19 cellular contexts compared by ENCODE assay signal in genomic region chr4:138225477-138225876, GRCh38. TPM values are rescaled to one million over a fixed set of nuclear protein-coding genes. Genes with fewer than 3 reads are reported as not detected.
DNase-seq lines count a peak whose midpoint lies in the region; ATAC-seq, FAIRE-seq and TF ChIP-seq lines count a peak whose summit lies in the region.
"Had no signal": no experiment of that assay in that cellular context is flagged by ENCODE, and none has a peak within 500 bp of the region (broad histone marks: within the 10 kb centered on the region; RNA-seq: fewer than 3 reads in every experiment).

No MANE protein-coding gene starts in this region.

- no peak for TF ChIP-seq EP300 in SK-N-SH (IDR thresholded peaks at IDR 0.05; ENCODE audit: borderline replicate concordance in 1 of 2, low read depth in 1 of 2, low read length in 1 of 2)
- no peak for TF ChIP-seq EP300 in H1 (IDR thresholded peaks at IDR 0.05; ENCODE audit: borderline replicate concordance in 1 of 2, low read depth in 2 of 2, low read length in 2 of 2)

- no peak overlapping the region for H3K14ac ChIP-seq in H1 (ENCODE audit: insufficient read length)

- H4K91ac ChIP-seq in H1 (replicated peaks; ENCODE audit: insufficient read length, low read length), result no peak overlapping the region

- H3K9ac ChIP-seq in SK-N-SH (0 out of 2 replicates have a peak overlapping the region, but pooled peaks have one; percentile 31), H1 (replicated peaks in 1 of 4; ENCODE audit: extremely low read depth in 1 of 4, low read depth in 3 of 4, low read length in 3 of 4) (peak overlapping the region in 1 of 4 experiments; percentile 34; a peak in 1 of 7 replicates)
- H3K9ac ChIP-seq: BLaER1 treated with 17β-estradiol and CSF1 and Interleukin-3, amounts not matched to agents 10 nM and 100 nM had no signal

- peaks cover 6% of the 10 kb centered on the region for H3F3A ChIP-seq in SK-N-SH (replicated peaks; ENCODE audit: insufficient read depth)

- H3K36me3 ChIP-seq in SK-N-SH (replicated peaks in 1 of 2; ENCODE audit: control insufficient read depth in 1 of 2, insufficient read depth in 2 of 2, low read length in 1 of 2) (peaks cover 0 to 11% of the 10 kb centered on the region in 2 experiments), SJSA1 (peaks cover 67% of the 10 kb centered on the region), H1 (ENCODE audit: control insufficient read depth in 2 of 4, insufficient read depth in 4 of 4, low read length in 3 of 4) (peaks cover 0 to 38% (median 1%) of the 10 kb centered on the region in 4 experiments; a peak in 1 of 8 replicates)

- H3K18ac ChIP-seq in H1 (ENCODE audit: extremely low read depth, low read length), result peak overlapping the region; percentile 22; the same call in 1 of the 2 replicates

- H3K4me2 ChIP-seq in SK-N-SH, result peak overlapping the region; percentile 32
- no peak overlapping the region for H3K4me2 ChIP-seq in H1 (ENCODE audit: insufficient read depth in 1 of 2, low read depth in 2 of 2, low read length in 2 of 2)
- H3K4me2 ChIP-seq: BLaER1 treated with 17β-estradiol and CSF1 and Interleukin-3, amounts not matched to agents 10 nM and 100 nM had no signal

- POLR2A ChIA-PET in SK-N-SH (lab: Yijun Ruan, JAX) (no interaction called here), H1 (lab: Charles Lee; ENCODE audit: partially characterized antibody) (interaction anchor here (1.3 to 8.3 kb wide), 3 partner anchors 9 to 15 kb away, joined by 3 to 90 read pairs (median 4); partner anchors contain the start of gene SLC7A11)

- no peak overlapping the region for H4K5ac ChIP-seq in H1 (ENCODE audit: insufficient read length, low read depth, low read length)

- H3K4me1 ChIP-seq in SK-N-SH (ENCODE audit: control insufficient read depth in 1 of 2, insufficient read depth in 2 of 2, low read depth in 1 of 2, low read length in 1 of 2) (peaks cover 2 to 31% of the 10 kb centered on the region in 2 experiments; a peak in 2 of 4 replicates), SJSA1 (replicated peaks) (peaks cover 73% of the 10 kb centered on the region), H1 (replicated peaks in 1 of 4; ENCODE audit: control insufficient read depth in 3 of 4, insufficient read depth in 4 of 4, low read length in 3 of 4) (peaks cover 2 to 30% (median 15%) of the 10 kb centered on the region in 4 experiments; a peak in 6 of 7 replicates)

- no peak for DNase-seq in SK-N-SH
- DNase-seq in SJSA1 (ENCODE audit: low read depth in 1 of 2, low spot score in 2 of 2), result peak in 1 of 2 experiments; percentile 48
- DNase-seq in H1 (ENCODE audit: low read depth in 1 of 2, low spot score in 2 of 2), result no peak
- DNase-seq in substantia nigra (lab: John Stamatoyannopoulos, UW), result no peak
- no peak for DNase-seq in SHP77 treated with DMSO at 0.1 percent for 48 hours (lab: John Stamatoyannopoulos, UW)
- DNase-seq: activated CD4-positive, CD25-positive, alpha-beta regulatory T cell treated with anti-CD3 and anti-CD28 coated beads, Interleukin-2, amount 50 U/mL, for 72 hours; DMS 273 treated with DMSO at 0.1 percent for 48 hours; erythroblast; mesendoderm; naive thymus-derived CD8-positive, alpha-beta T cell; NCI-H82; stimulated activated CD4-positive, alpha-beta T cell treated with anti-CD3 and anti-CD28 coated beads, Interleukin-4, amount 100 ng/mL, for 1 hour; T1000 had no signal

- ATAC-seq in SK-N-SH treated with all-trans-retinoic acid at 6 μM for 48 hours (no peak), GM18907 (IDR thresholded peaks at IDR 0.05; ENCODE audit: unreplicated experiment) (no peak), GM21423 (IDR thresholded peaks at IDR 0.05; ENCODE audit: unreplicated experiment) (no peak)
- ATAC-seq: naive thymus-derived CD8-positive, alpha-beta T cell had no signal

- H3K9me2 ChIP-seq in SK-N-SH, result no peaks in the 10 kb centered on the region

- no peaks in the 10 kb centered on the region for H3K27me3 ChIP-seq in SK-N-SH (ENCODE audit: insufficient read depth)
- no peaks in the 10 kb centered on the region for H3K27me3 ChIP-seq in SJSA1 (replicated peaks)
- H3K27me3 ChIP-seq in H1 (replicated peaks in 1 of 4; ENCODE audit: control insufficient read depth in 3 of 4, extremely low read depth in 1 of 4, insufficient read depth in 3 of 4, low read length in 3 of 4), result no peaks in the 10 kb centered on the region
- H3K27me3 ChIP-seq: BLaER1 treated with 17β-estradiol and CSF1 and Interleukin-3, amounts not matched to agents 10 nM and 100 nM had no signal

- CTCF ChIA-PET in SK-N-SH (lab: Yijun Ruan, JAX), result no interaction called here
- CTCF ChIA-PET in H1 (lab: Charles Lee; ENCODE audit: partially characterized antibody), result no interaction called here

- H2BK120ac ChIP-seq in H1 (replicated peaks; ENCODE audit: low read depth, low read length), result no peak overlapping the region

- H2BK15ac ChIP-seq in H1 (ENCODE audit: low read length), result no peak overlapping the region

- no peak for TF ChIP-seq POLR2A in H1 (IDR thresholded peaks at IDR 0.05; ENCODE audit: control extremely low read depth in 1 of 2, low read depth in 2 of 2, low read length in 2 of 2)

- no peaks in the 10 kb centered on the region for H3K79me1 ChIP-seq in H1 (ENCODE audit: low read depth, low read length)

- no peak overlapping the region for H2AK5ac ChIP-seq in H1 (ENCODE audit: low read depth, low read length)

- H3K4me3 ChIP-seq in SK-N-SH (ENCODE audit: low read depth in 2 of 2, low read length in 1 of 2) (no peak overlapping the region), SJSA1 (no peak overlapping the region), H1 (ENCODE audit: extremely low read depth in 1 of 4, insufficient read depth in 2 of 4, low read depth in 3 of 4, low read length in 4 of 4) (0 out of 8 replicates have a peak overlapping the region, but pooled peaks of 1 of the 4 experiments have one; percentile 11)
- H3K4me3 ChIP-seq: BLaER1 treated with 17β-estradiol and CSF1 and Interleukin-3, amounts not matched to agents 10 nM and 100 nM had no signal

- no peak overlapping the region for H2BK12ac ChIP-seq in H1 (ENCODE audit: low read depth, low read length)

- no peak overlapping the region for H2BK20ac ChIP-seq in H1 (ENCODE audit: low read length)

- H4K8ac ChIP-seq in H1 (ENCODE audit: extremely low read depth, insufficient read depth, low read length), result no peak overlapping the region

- H3K56ac ChIP-seq in H1 (replicated peaks; ENCODE audit: insufficient read length, low read depth, low read length), result no peak overlapping the region

- H4K20me1 ChIP-seq in SK-N-SH (ENCODE audit: insufficient read depth), result no peaks in the 10 kb centered on the region; the same call in 1 of the 2 replicates
- H4K20me1 ChIP-seq in H1 (replicated peaks in 1 of 2; ENCODE audit: control insufficient read depth in 1 of 2, insufficient read depth in 2 of 2, low read length in 2 of 2), result no peaks in the 10 kb centered on the region
- H4K20me1 ChIP-seq: BLaER1 treated with 17β-estradiol and CSF1 and Interleukin-3, amounts not matched to agents 10 nM and 100 nM had no signal

- no peaks in the 10 kb centered on the region for H3K23me2 ChIP-seq in H1 (ENCODE audit: low read depth, low read length)

- H3K79me2 ChIP-seq in SK-N-SH (ENCODE audit: insufficient read depth) (no peaks in the 10 kb centered on the region; the same call in 1 of the 2 replicates), H1 (ENCODE audit: control insufficient read depth in 1 of 2, insufficient read depth in 2 of 2, low read length in 2 of 2) (peaks cover 0 to 12% of the 10 kb centered on the region in 2 experiments; a peak in 2 of 4 replicates)

- H2BK5ac ChIP-seq in H1 (ENCODE audit: low read depth, low read length), result no peak overlapping the region

- H3K9me3 ChIP-seq in SK-N-SH (0 out of 2 replicates have a peak, but pooled peaks cover 3% of the 10 kb centered on the region), SJSA1 (replicated peaks) (no peaks in the 10 kb centered on the region), H1 (ENCODE audit: insufficient read depth in 2 of 2, low read depth in 1 of 2, low read length in 1 of 2) (no peaks in the 10 kb centered on the region)
- H3K9me3 ChIP-seq: BLaER1 treated with 17β-estradiol and CSF1 and Interleukin-3, amounts not matched to agents 10 nM and 100 nM had no signal

- no peak overlapping the region for H3K23ac ChIP-seq in H1 (ENCODE audit: insufficient read length)

- H2AFZ ChIP-seq in SK-N-SH (ENCODE audit: low read depth) (peak overlapping the region; percentile 69; the same call in 1 of the 2 replicates), H1 (ENCODE audit: low read length) (no peak overlapping the region)

- H3K27ac ChIP-seq in SK-N-SH (ENCODE audit: low read depth in 2 of 2, low read length in 1 of 2), result peak overlapping the region in 1 of 2 experiments; percentile 40; a peak in 2 of 4 replicates
- H3K27ac ChIP-seq in SJSA1, result peak overlapping the region; percentile 77
- no peak overlapping the region for H3K27ac ChIP-seq in H1 (ENCODE audit: low read depth, low read length)
- peak overlapping the region; percentile 28 for H3K27ac ChIP-seq in substantia nigra (ENCODE audit: low read depth, low read length, poor library complexity, severe bottlenecking)
- H3K27ac ChIP-seq: 22Rv1; BLaER1 treated with 17β-estradiol and CSF1 and Interleukin-3, amounts not matched to agents 10 nM and 100 nM had no signal

- TF ChIP-seq RAD21 in SK-N-SH (IDR thresholded peaks at IDR 0.05; ENCODE audit: low read length), result no peak
- no peak for TF ChIP-seq RAD21 in H1 (IDR thresholded peaks at IDR 0.05 in 1 of 2, conservative IDR thresholded peaks at IDR 0.05 in 1 of 2; ENCODE audit: low read depth in 2 of 2, low read length in 2 of 2)

- FAIRE-seq in H1 (lab: Jason Lieb, UNC), result no peak
- FAIRE-seq: GM12892 had no signal

- TF ChIP-seq CTCF in SK-N-SH (IDR thresholded peaks at IDR 0.05) (no peak), H1 (IDR thresholded peaks at IDR 0.05; ENCODE audit: control extremely low read depth in 1 of 3, insufficient read depth in 1 of 3, low read depth in 1 of 3, low read length in 3 of 3) (no peak)

- no peak overlapping the region for H3K4ac ChIP-seq in H1 (replicated peaks; ENCODE audit: insufficient read length, low read depth, low read length)

- 5% methylated on average over 1 of the region's 1 CpG for WGBS in SK-N-SH (ENCODE audit: low lambda C conversion rate)
- WGBS in H1 (ENCODE audit: extremely low coverage in 1 of 2, insufficient coverage in 1 of 2, insufficient read length in 1 of 2, insufficient replicate concordance in 2 of 2, low coverage in 1 of 2, low lambda C conversion rate in 2 of 2, missing lambda C conversion rate in 1 of 2), 2 experiments, result 35% methylated on average over 1 of the region's 1 CpG; no CpG with 5 or more reads in 1 of the 2 experiments

RNA-seq across cellular contexts. Expression of gene SLC7A11, which starts 16.7 kb away (rescaled TPM):
- polyA plus RNA-seq in SK-N-SH (2012; rRNA removed), result 3.1 and 4.4 TPM in 2 replicates
- polyA plus RNA-seq in SK-N-SH (2012; cell fraction: cytosol; rRNA removed), result 4.3 and 5.1 TPM in 2 replicates
- 2.7 and 6.2 TPM in 2 replicates for polyA plus RNA-seq in SK-N-SH (2012; cell fraction: nucleus; rRNA removed)
- 33.0 and 45.5 TPM in 2 replicates for total RNA-seq in SJSA1 (2014; rRNA removed; shearing (Covaris generic))
- 15.6 and 17.0 TPM in 2 replicates for total RNA-seq in H1 (2021; fragmentation: NEBNext Ultra II Directional; extraction: Animal tissue kit (Norgen Biotek cat#: 25700))
- polyA plus RNA-seq in H1 (2011; rRNA removed), result 5.9 and 6.6 TPM in 2 replicates
- polyA plus RNA-seq in H1 (2011; cell fraction: cytosol; rRNA removed), result 10.6 TPM
- 6.4 TPM for polyA plus RNA-seq in H1 (2011; cell fraction: nucleus; rRNA removed)
- polyA plus RNA-seq in H1 (2012, experiment 1 of 2), result 4.1 to 10.1 TPM (median 5.6 TPM) in 4 replicates
- 0.56 TPM for polyA plus RNA-seq in H1 (2012, experiment 2 of 2)
- 17.0 TPM for polyA plus RNA-seq in H1 (2013, experiment 1 of 2)
- polyA plus RNA-seq in H1 (2013, experiment 2 of 2), result 15.6 TPM
- polyA minus RNA-seq in H1 (2011; rRNA and poly(A)+ RNA removed), result 35.2 and 35.5 TPM in 2 replicates
- polyA minus RNA-seq in H1 (2011; cell fraction: cytosol; rRNA and poly(A)+ RNA removed), result 23.2 TPM
- 40.7 TPM for polyA minus RNA-seq in H1 (2011; cell fraction: nucleus; rRNA and poly(A)+ RNA removed)
- polyA plus RNA-seq: naive thymus-derived CD8-positive, alpha-beta T cell had no signal

Comparison
In these comparisons a context has a peak if more than half of its experiments do, and no peak if none do; other contexts are left out.
1. Of the 17 proteins assayed by ChIP-seq in both H1 and SK-N-SH: peak only in H1: none; only in SK-N-SH: JUND; in both: none; in neither: 16.